Comparison of ENCODE assay signal across 16 cellular contexts in genomic region chr1:52204696-52205095, GRCh38.
DNase-seq lines count a peak whose midpoint lies in the region; ATAC-seq and TF ChIP-seq lines count a peak whose summit lies in the region.
"Had no signal": no experiment of that assay in that cellular context is flagged by ENCODE, and none has a peak within 500 bp of the region (broad histone marks: within the 10 kb centered on the region; RNA-seq: fewer than 3 reads in every experiment).

No MANE protein-coding gene starts in this region.

- ATAC-seq in stimulated activated naive B cell treated with anti-CD40 and anti-IgM and Interleukin-4, amounts not matched to agents 10 μg/mL and 1 μg/mL and 100 μg/mL, for 72 hours (replicated peaks), result peak; percentile 55 to 62
- ATAC-seq: HCT116 had no signal

- H3K4me2 ChIP-seq in KMS-11, result peak overlapping the region; percentile 30

- peaks cover 0 to 4% of the 10 kb centered on the region in 2 donors for H3K9me3 Mint-ChIP-seq in stimulated activated naive B cell treated with anti-CD40 and anti-IgM and Interleukin-4, amounts not matched to agents 10 μg/mL and 1 μg/mL and 100 μg/mL, for 72 hours

- H3K27ac ChIP-seq in KMS-11, result no peak overlapping the region

- peaks cover 6 to 11% of the 10 kb centered on the region in 2 donors for H3K4me1 Mint-ChIP-seq in stimulated activated naive B cell treated with anti-CD40 and anti-IgM and Interleukin-4, amounts not matched to agents 10 μg/mL and 1 μg/mL and 100 μg/mL, for 72 hours

- peaks cover 14% of the 10 kb centered on the region for H3K4me1 ChIP-seq in KMS-11 (ENCODE audit: low read depth, poor library complexity, severe bottlenecking)

- H3K79me2 ChIP-seq in KMS-11 (ENCODE audit: insufficient read depth, low read depth), result peaks cover 5% of the 10 kb centered on the region; the same call in 1 of the 2 replicates

- DNase-seq in stimulated activated CD4-positive, alpha-beta T cell treated with anti-CD3 and anti-CD28 coated beads, Interleukin-15, amount 100 ng/mL, for 24 hours, result peak; percentile 3
- DNase-seq in stimulated activated CD4-positive, alpha-beta T cell treated with anti-CD3 and anti-CD28 coated beads, Interleukin-12 subunit alpha, Interleukin-12 subunit beta, amount 100 ng/mL, for 4 hours, result no peak
- peak; percentile 11 for DNase-seq in central memory CD4-positive, alpha-beta T cell
- DNase-seq in stimulated activated naive B cell treated with anti-CD40 and anti-IgM and Interleukin-4, amounts not matched to agents 10 μg/mL and 1 μg/mL and 100 μg/mL, for 72 hours, result no peak
- DNase-seq in hepatic stellate cell (ENCODE audit: low spot score), result no peak
- DNase-seq in NCI-H146 treated with DMSO at 0.1 percent for 48 hours (lab: John Stamatoyannopoulos, UW; ENCODE audit: unreplicated experiment), result no peak
- DNase-seq in CD1c-positive myeloid dendritic cell (ENCODE audit: extremely low spot score), result no peak
- DNase-seq: CD4-positive, CD25-positive, alpha-beta regulatory T cell; DND-41; GDM1; NCI-H1105; NCI-H187 treated with DMSO at 0.1 percent for 48 hours; NCI-H2171; NCI-H510A had no signal

- H3K4me3 Mint-ChIP-seq in stimulated activated naive B cell treated with anti-CD40 and anti-IgM and Interleukin-4, amounts not matched to agents 10 μg/mL and 1 μg/mL and 100 μg/mL, for 72 hours, result no peak overlapping the region
- H3K4me3 Mint-ChIP-seq: CD4-positive, CD25-positive, alpha-beta regulatory T cell had no signal

- H3K36me3 ChIP-seq in KMS-11 (ENCODE audit: insufficient read depth), result no peaks in the 10 kb centered on the region

- H4K20me1 ChIP-seq in KMS-11 (ENCODE audit: insufficient read depth), result no peaks in the 10 kb centered on the region

- peaks cover 0 to 4% of the 10 kb centered on the region in 2 donors for H3K36me3 Mint-ChIP-seq in stimulated activated naive B cell treated with anti-CD40 and anti-IgM and Interleukin-4, amounts not matched to agents 10 μg/mL and 1 μg/mL and 100 μg/mL, for 72 hours

- H3K27me3 ChIP-seq in KMS-11 (ENCODE audit: insufficient read depth, low read depth), result no peaks in the 10 kb centered on the region

- no peak overlapping the region for H3K9ac ChIP-seq in KMS-11

- H3K27me3 Mint-ChIP-seq in stimulated activated naive B cell treated with anti-CD40 and anti-IgM and Interleukin-4, amounts not matched to agents 10 μg/mL and 1 μg/mL and 100 μg/mL, for 72 hours, result peaks cover 12 to 19% of the 10 kb centered on the region in 2 donors

- H2AFZ ChIP-seq in KMS-11 (ENCODE audit: low read depth), result no peak overlapping the region

- TF ChIP-seq CTCF in KMS-11 (conservative IDR thresholded peaks at IDR 0.05; ENCODE audit: low read depth, low read length), result no peak

- no peak overlapping the region for H3K4me3 ChIP-seq in KMS-11 (IDR thresholded peaks at IDR 0.05; ENCODE audit: insufficient read depth, low read depth, low read length)

- no peak overlapping the region for H3K27ac Mint-ChIP-seq in stimulated activated naive B cell treated with anti-CD40 and anti-IgM and Interleukin-4, amounts not matched to agents 10 μg/mL and 1 μg/mL and 100 μg/mL, for 72 hours
- H3K27ac Mint-ChIP-seq: CD4-positive, CD25-positive, alpha-beta regulatory T cell had no signal

Comparison
In these comparisons a context has a peak if more than half of its experiments do, and no peak if none do; other contexts are left out.
1. DNase-seq: peak in stimulated activated CD4-positive, alpha-beta T cell treated with anti-CD3 and anti-CD28 coated beads, Interleukin-15, amount 100 ng/mL, for 24 hours (single experiment) and central memory CD4-positive, alpha-beta T cell (single experiment); none in stimulated activated CD4-positive, alpha-beta T cell treated with anti-CD3 and anti-CD28 coated beads, Interleukin-12 subunit alpha, Interleukin-12 subunit beta, amount 100 ng/mL, for 4 hours (single experiment), stimulated activated naive B cell treated with anti-CD40 and anti-IgM and Interleukin-4, amounts not matched to agents 10 μg/mL and 1 μg/mL and 100 μg/mL, for 72 hours (single experiment), hepatic stellate cell (single experiment), NCI-H146 treated with DMSO at 0.1 percent for 48 hours (single experiment) and CD1c-positive myeloid dendritic cell (single experiment).